ENCODE assay signal across 15 cellular contexts in genomic region chr22:41341990-41342389, GRCh38. TPM values are rescaled to one million over a fixed set of nuclear protein-coding genes. Genes with fewer than 3 reads are reported as not detected.
DNase-seq lines count a peak whose midpoint lies in the region; ATAC-seq and TF ChIP-seq lines count a peak whose summit lies in the region.
"Had no signal": no experiment of that assay in that cellular context is flagged by ENCODE, and none has a peak within 500 bp of the region (broad histone marks: within the 10 kb centered on the region; RNA-seq: fewer than 3 reads in every experiment).

No MANE protein-coding gene starts in this region.

- H3K27me3 Mint-ChIP-seq in activated T-helper 2 cell treated with anti-CD3 and anti-CD28 coated beads, Interferon-gamma antibody, Interleukin-2, Interleukin-4, amounts not matched to agents 10 μg/mL and 5 μg/mL and 100 μg/mL, durations not matched to agents 14 hours and 24 hours and 36 hours (ENCODE audit: low read depth) = no peaks in the 10 kb centered on the region
- H3K27me3 Mint-ChIP-seq: CD4-positive, alpha-beta memory T cell had no signal

- H3K4me3 Mint-ChIP-seq in activated T-helper 2 cell treated with anti-CD3 and anti-CD28 coated beads, Interferon-gamma antibody, Interleukin-2, Interleukin-4, amounts not matched to agents 10 μg/mL and 5 μg/mL and 100 μg/mL, durations not matched to agents 14 hours and 24 hours and 36 hours (ENCODE audit: low read depth) = no peak overlapping the region
- H3K4me3 Mint-ChIP-seq: CD4-positive, alpha-beta memory T cell; neural crest cell had no signal

- H3K27ac Mint-ChIP-seq in activated T-helper 2 cell treated with anti-CD3 and anti-CD28 coated beads, Interferon-gamma antibody, Interleukin-2, Interleukin-4, amounts not matched to agents 10 μg/mL and 5 μg/mL and 100 μg/mL, durations not matched to agents 14 hours and 24 hours and 36 hours = peak overlapping the region; percentile 38

- no peaks in the 10 kb centered on the region for H3K9me3 Mint-ChIP-seq in activated T-helper 2 cell treated with anti-CD3 and anti-CD28 coated beads, Interferon-gamma antibody, Interleukin-2, Interleukin-4, amounts not matched to agents 10 μg/mL and 5 μg/mL and 100 μg/mL, durations not matched to agents 14 hours and 24 hours and 36 hours
- H3K9me3 Mint-ChIP-seq: CD4-positive, alpha-beta memory T cell; neural crest cell had no signal

- peak; percentile 43 for ATAC-seq in HG02610 (IDR thresholded peaks at IDR 0.05; ENCODE audit: unreplicated experiment)

- peaks cover 42% of the 10 kb centered on the region for H3K36me3 Mint-ChIP-seq in activated T-helper 2 cell treated with anti-CD3 and anti-CD28 coated beads, Interferon-gamma antibody, Interleukin-2, Interleukin-4, amounts not matched to agents 10 μg/mL and 5 μg/mL and 100 μg/mL, durations not matched to agents 14 hours and 24 hours and 36 hours (ENCODE audit: low read depth)

- intact Hi-C loops in activated T-helper 2 cell treated with anti-CD3 and anti-CD28 coated beads, Interferon-gamma antibody, Interleukin-2, Interleukin-4, amounts not matched to agents 10 μg/mL and 5 μg/mL and 100 μg/mL, durations not matched to agents 14 hours and 24 hours and 36 hours (cut with micrococcal nuclease) = no loop called here

- H3K4me1 Mint-ChIP-seq in activated T-helper 2 cell treated with anti-CD3 and anti-CD28 coated beads, Interferon-gamma antibody, Interleukin-2, Interleukin-4, amounts not matched to agents 10 μg/mL and 5 μg/mL and 100 μg/mL, durations not matched to agents 14 hours and 24 hours and 36 hours (ENCODE audit: low read depth) = no peaks in the 10 kb centered on the region
- H3K4me1 Mint-ChIP-seq: CD4-positive, alpha-beta memory T cell; neural crest cell had no signal

- TF ChIP-seq POLR2A in erythroblast (IDR thresholded peaks at IDR 0.05; ENCODE audit: low read length) = no peak

- DNase-seq in activated T-cell treated with anti-CD3 and anti-CD28 coated beads for 24 hours (ENCODE audit: low read depth) (peak; percentile 7), occipital lobe (lab: John Stamatoyannopoulos, UW) (no peak), NOMO-1 treated with DMSO at 0.1 percent for 48 hours (lab: John Stamatoyannopoulos, UW; ENCODE audit: unreplicated experiment) (no peak), erythroblast (lab: John Stamatoyannopoulos, UW) (no peak)
- no peak for DNase-seq in activated T-cell treated with anti-CD3 and anti-CD28 coated beads, Interleukin-2, amount 50 U/mL, for 48 hours
- no peak for DNase-seq in activated T-helper 2 cell treated with anti-CD3 and anti-CD28 coated beads, Interferon-gamma antibody, Interleukin-2, Interleukin-4, amounts not matched to agents 10 μg/mL and 5 μg/mL and 100 μg/mL, durations not matched to agents 14 hours and 24 hours and 36 hours (ENCODE audit: low spot score)
- peak; percentile 11 for DNase-seq in stimulated activated CD8-positive, alpha-beta memory T cell treated with anti-CD3 and anti-CD28 coated beads, Interleukin-4, amount 100 ng/mL, for 24 hours (ENCODE audit: low read depth)
- DNase-seq: CD4-positive, alpha-beta memory T cell; effector CD4-positive, alpha-beta T cell; Kasumi-1; NCI-H1417 treated with DMSO at 0.1 percent for 48 hours; NCI-H345; SJCRH30 had no signal

RNA-seq across cellular contexts. Expression of gene TEF, which starts 39.8 kb away (rescaled TPM):
- 1.7 and 1.9 TPM in 2 replicates for total RNA-seq in activated T-helper 2 cell treated with anti-CD3 and anti-CD28 coated beads, Interferon-gamma antibody, Interleukin-2, Interleukin-4, amounts not matched to agents 10 μg/mL and 5 μg/mL and 100 μg/mL, durations not matched to agents 14 hours and 24 hours and 36 hours
- total RNA-seq in occipital lobe = 10.0 TPM

RNA-seq across cellular contexts. Expression of gene ZC3H7B, which starts 40.7 kb away (rescaled TPM):
- total RNA-seq in activated T-helper 2 cell treated with anti-CD3 and anti-CD28 coated beads, Interferon-gamma antibody, Interleukin-2, Interleukin-4, amounts not matched to agents 10 μg/mL and 5 μg/mL and 100 μg/mL, durations not matched to agents 14 hours and 24 hours and 36 hours = 64.7 and 66.0 TPM in 2 replicates
- total RNA-seq in occipital lobe = 51.3 TPM

RNA-seq across cellular contexts. Expression of gene RANGAP1, which starts 56.0 kb away (rescaled TPM):
- 189 and 192 TPM in 2 replicates for total RNA-seq in activated T-helper 2 cell treated with anti-CD3 and anti-CD28 coated beads, Interferon-gamma antibody, Interleukin-2, Interleukin-4, amounts not matched to agents 10 μg/mL and 5 μg/mL and 100 μg/mL, durations not matched to agents 14 hours and 24 hours and 36 hours
- total RNA-seq in occipital lobe = 28.7 TPM

Comparison
In these comparisons a context has a peak if more than half of its experiments do, and no peak if none do; other contexts are left out.
1. DNase-seq: peak in activated T-cell treated with anti-CD3 and anti-CD28 coated beads for 24 hours (single experiment) and stimulated activated CD8-positive, alpha-beta memory T cell treated with anti-CD3 and anti-CD28 coated beads, Interleukin-4, amount 100 ng/mL, for 24 hours (single experiment); none in activated T-cell treated with anti-CD3 and anti-CD28 coated beads, Interleukin-2, amount 50 U/mL, for 48 hours (0 of 2), activated T-helper 2 cell treated with anti-CD3 and anti-CD28 coated beads, Interferon-gamma antibody, Interleukin-2, Interleukin-4, amounts not matched to agents 10 μg/mL and 5 μg/mL and 100 μg/mL, durations not matched to agents 14 hours and 24 hours and 36 hours (single experiment), occipital lobe (single experiment), NOMO-1 treated with DMSO at 0.1 percent for 48 hours (single experiment) and erythroblast (0 of 2).